Comparison of ENCODE assay signal across 8 cellular contexts in genomic region chr19:1039646-1040475, GRCh38. TPM values are rescaled to one million over a fixed set of nuclear protein-coding genes. Genes with fewer than 3 reads are reported as not detected.
DNase-seq lines count a peak whose midpoint lies in the region; ATAC-seq and TF ChIP-seq lines count a peak whose summit lies in the region.

Gene ABCA7, plus strand, starts transcription at chr19:1040107. Its CDS starts 1,255 bp downstream, at chr19:1041362.

- in situ Hi-C loops in KBM-7 (cut with MboI; ENCODE audit: low pct_unique_long_range_greater_than_20kb, low sequenced_read_pairs): no loop called here

- H3K4me2 ChIP-seq in PC-9: peak within 1 kb of the TSS; percentile 95

- TSS peak; percentile 24 for BruUV-seq in PC-9 (replicated peaks; lab: Mats Ljungman, UMichigan)

- H3K9me2 ChIP-seq in PC-9 (ENCODE audit: insufficient read depth): no peaks in the 10 kb centered on the region

- no peaks in the 10 kb centered on the region for H3K36me3 ChIP-seq in PC-9 (ENCODE audit: low read depth)
- peaks cover 0 to 6% of the 10 kb centered on the region in 2 donors for H3K36me3 ChIP-seq in mucosa of rectum (ENCODE audit: control insufficient read depth in 2 of 2, insufficient read depth in 2 of 2, low read length in 2 of 2)

- H3K9me3 ChIP-seq in PC-9 (ENCODE audit: insufficient read depth, low read depth) (no peaks in the 10 kb centered on the region), mucosa of rectum (ENCODE audit: control insufficient read depth in 2 of 2, low read length in 2 of 2) (no peaks in the 10 kb centered on the region)

- intact Hi-C loops in PC-9 (cut with micrococcal nuclease; ENCODE audit: unreplicated experiment): no loop called here

- peak; percentile 53 for ATAC-seq in GM21717 (IDR thresholded peaks at IDR 0.05; ENCODE audit: unreplicated experiment)

- DNase-seq in DMS153 (lab: John Stamatoyannopoulos, UW) (peak; percentile 91), KBM-7 (peak; percentile 98), PC-9 (peak; percentile 92 to 99), activated T-cell treated with anti-CD3 and anti-CD28 coated beads for 48 hours (ENCODE audit: low read depth) (peak; percentile 100), erythroblast (lab: John Stamatoyannopoulos, UW) (peak; percentile 100)
- peak; percentile 97 to 99 for DNase-seq in stimulated activated CD8-positive, alpha-beta memory T cell treated with anti-CD3 and anti-CD28 coated beads, Interleukin-4, amount 100 ng/mL, for 4 hours (ENCODE audit: low read depth in 2 of 2, low spot score in 1 of 2)

- no peak for TF ChIP-seq CTCF in PC-9 (conservative IDR thresholded peaks at IDR 0.05)

- CTCF ChIA-PET in PC-9 (lab: Charles Lee): no interaction called here

- H3K27me3 ChIP-seq in PC-9 (ENCODE audit: insufficient read depth, low read depth) (no peaks in the 10 kb centered on the region), mucosa of rectum (ENCODE audit: control insufficient read depth in 2 of 2, insufficient read depth in 2 of 2, low read length in 2 of 2) (no peaks in the 10 kb centered on the region)

- peaks cover 44% of the 10 kb centered on the region for H3F3A ChIP-seq in PC-9 (ENCODE audit: insufficient read depth, low read depth)

- peak within 1 kb of the TSS; percentile 73 for H2AFZ ChIP-seq in PC-9

- H3K4me3 ChIP-seq in PC-9 (peak within 1 kb of the TSS; percentile 72), mucosa of rectum (ENCODE audit: low read length in 2 of 2) (peak within 1 kb of the TSS; percentile 76 to 81)

- POLR2A ChIA-PET in PC-9 (lab: Charles Lee; ENCODE audit: unreplicated experiment): interaction anchor here (0.5 to 0.6 kb wide), 4 partner anchors 13 to 229 kb away, joined by 4 to 22 read pairs (median 4); partner anchors contain the start of genes CIRBP and CNN2

- H4K20me1 ChIP-seq in PC-9 (ENCODE audit: insufficient read depth): no peaks in the 10 kb centered on the region

- H3K4me1 ChIP-seq in PC-9 (replicated peaks; ENCODE audit: insufficient read depth) (peaks cover 10% of the 10 kb centered on the region; the same call in 1 of the 2 replicates), mucosa of rectum (ENCODE audit: control insufficient read depth in 2 of 2, insufficient read depth in 2 of 2, low read length in 2 of 2) (peaks cover 34 to 46% of the 10 kb centered on the region in 2 donors)

- H3K79me2 ChIP-seq in PC-9 (ENCODE audit: low read depth): no peaks in the 10 kb centered on the region

- no peak within 1 kb of the TSS for H3K27ac ChIP-seq in PC-9
- H3K27ac ChIP-seq in mucosa of rectum (ENCODE audit: low read depth in 2 of 2, low read length in 2 of 2): peak within 1 kb of the TSS; percentile 83

- peak within 1 kb of the TSS; percentile 10 to 77 for H3K9ac ChIP-seq in mucosa of rectum (ENCODE audit: low read depth in 1 of 2, low read length in 2 of 2)

- peak; percentile 71 for TF ChIP-seq POLR2A in erythroblast (IDR thresholded peaks at IDR 0.05; ENCODE audit: low read length)

RNA-seq across cellular contexts. Expression of gene ABCA7, which starts in this region (rescaled TPM):
- 29.9 and 32.0 TPM in 2 replicates for total RNA-seq in PC-9 (2021)
